ENCODE assay signal across 2 cellular contexts in the genomic region with DNA sequence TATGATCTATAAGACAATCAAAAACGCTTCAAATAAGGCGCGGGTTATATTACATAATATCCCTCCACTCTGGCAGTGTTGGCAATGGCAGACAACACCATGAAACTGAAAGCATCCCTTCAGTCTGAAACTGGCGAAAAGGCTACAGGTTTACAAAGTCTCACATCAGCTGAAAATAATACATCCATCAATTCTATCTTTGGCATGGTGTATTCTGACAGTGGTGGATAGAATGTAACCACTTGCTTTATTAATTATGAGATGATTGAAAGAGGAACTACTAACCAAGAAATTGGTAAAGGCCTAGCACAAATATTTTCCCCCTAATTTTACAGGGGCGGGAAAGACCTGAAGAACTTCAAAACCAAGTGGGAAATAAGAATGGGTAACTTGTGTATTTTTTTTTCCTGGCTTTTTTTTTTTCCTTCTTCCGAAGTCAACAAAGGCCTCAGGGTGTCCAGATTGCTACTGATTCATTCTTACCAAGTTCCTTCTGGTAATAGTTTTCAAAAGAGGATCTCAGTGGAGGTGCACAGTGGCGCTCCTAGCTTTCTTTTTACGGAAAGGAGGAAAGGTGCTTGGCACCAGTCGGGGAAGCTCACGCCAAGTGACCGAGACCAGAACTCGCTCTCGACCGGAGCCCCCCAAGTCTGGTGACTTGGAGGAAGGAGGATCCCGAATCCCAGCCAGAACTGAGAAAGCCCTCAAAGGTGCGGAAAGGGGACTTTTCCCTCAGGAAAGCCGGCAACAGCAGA.
TF ChIP-seq lines count a peak whose summit lies in the region.

No MANE protein-coding gene starts in this region.

TF ChIP-seq in GM23338, 12 proteins besides CTCF, POLR2A, EP300 and RAD21 (continues in another document):
- TF ChIP-seq ZNF331 (CRISPR knock-in tag; IDR thresholded peaks at IDR 0.05; ENCODE audit: low read depth) (no peak), JUNB (IDR thresholded peaks at IDR 0.05; ENCODE audit: unreplicated experiment) (no peak), ETS1 (IDR thresholded peaks at IDR 0.05) (no peak), NANOG (IDR thresholded peaks at IDR 0.05; ENCODE audit: borderline replicate concordance) (no peak), ZNF114 (CRISPR knock-in tag; IDR thresholded peaks at IDR 0.05) (no peak), POLR2AphosphoS5 (IDR thresholded peaks at IDR 0.05; ENCODE audit: low read depth) (no peak), EZH2phosphoT487 (IDR thresholded peaks at IDR 0.05; ENCODE audit: unreplicated experiment) (no peak)
- TF ChIP-seq, protein P1, sequence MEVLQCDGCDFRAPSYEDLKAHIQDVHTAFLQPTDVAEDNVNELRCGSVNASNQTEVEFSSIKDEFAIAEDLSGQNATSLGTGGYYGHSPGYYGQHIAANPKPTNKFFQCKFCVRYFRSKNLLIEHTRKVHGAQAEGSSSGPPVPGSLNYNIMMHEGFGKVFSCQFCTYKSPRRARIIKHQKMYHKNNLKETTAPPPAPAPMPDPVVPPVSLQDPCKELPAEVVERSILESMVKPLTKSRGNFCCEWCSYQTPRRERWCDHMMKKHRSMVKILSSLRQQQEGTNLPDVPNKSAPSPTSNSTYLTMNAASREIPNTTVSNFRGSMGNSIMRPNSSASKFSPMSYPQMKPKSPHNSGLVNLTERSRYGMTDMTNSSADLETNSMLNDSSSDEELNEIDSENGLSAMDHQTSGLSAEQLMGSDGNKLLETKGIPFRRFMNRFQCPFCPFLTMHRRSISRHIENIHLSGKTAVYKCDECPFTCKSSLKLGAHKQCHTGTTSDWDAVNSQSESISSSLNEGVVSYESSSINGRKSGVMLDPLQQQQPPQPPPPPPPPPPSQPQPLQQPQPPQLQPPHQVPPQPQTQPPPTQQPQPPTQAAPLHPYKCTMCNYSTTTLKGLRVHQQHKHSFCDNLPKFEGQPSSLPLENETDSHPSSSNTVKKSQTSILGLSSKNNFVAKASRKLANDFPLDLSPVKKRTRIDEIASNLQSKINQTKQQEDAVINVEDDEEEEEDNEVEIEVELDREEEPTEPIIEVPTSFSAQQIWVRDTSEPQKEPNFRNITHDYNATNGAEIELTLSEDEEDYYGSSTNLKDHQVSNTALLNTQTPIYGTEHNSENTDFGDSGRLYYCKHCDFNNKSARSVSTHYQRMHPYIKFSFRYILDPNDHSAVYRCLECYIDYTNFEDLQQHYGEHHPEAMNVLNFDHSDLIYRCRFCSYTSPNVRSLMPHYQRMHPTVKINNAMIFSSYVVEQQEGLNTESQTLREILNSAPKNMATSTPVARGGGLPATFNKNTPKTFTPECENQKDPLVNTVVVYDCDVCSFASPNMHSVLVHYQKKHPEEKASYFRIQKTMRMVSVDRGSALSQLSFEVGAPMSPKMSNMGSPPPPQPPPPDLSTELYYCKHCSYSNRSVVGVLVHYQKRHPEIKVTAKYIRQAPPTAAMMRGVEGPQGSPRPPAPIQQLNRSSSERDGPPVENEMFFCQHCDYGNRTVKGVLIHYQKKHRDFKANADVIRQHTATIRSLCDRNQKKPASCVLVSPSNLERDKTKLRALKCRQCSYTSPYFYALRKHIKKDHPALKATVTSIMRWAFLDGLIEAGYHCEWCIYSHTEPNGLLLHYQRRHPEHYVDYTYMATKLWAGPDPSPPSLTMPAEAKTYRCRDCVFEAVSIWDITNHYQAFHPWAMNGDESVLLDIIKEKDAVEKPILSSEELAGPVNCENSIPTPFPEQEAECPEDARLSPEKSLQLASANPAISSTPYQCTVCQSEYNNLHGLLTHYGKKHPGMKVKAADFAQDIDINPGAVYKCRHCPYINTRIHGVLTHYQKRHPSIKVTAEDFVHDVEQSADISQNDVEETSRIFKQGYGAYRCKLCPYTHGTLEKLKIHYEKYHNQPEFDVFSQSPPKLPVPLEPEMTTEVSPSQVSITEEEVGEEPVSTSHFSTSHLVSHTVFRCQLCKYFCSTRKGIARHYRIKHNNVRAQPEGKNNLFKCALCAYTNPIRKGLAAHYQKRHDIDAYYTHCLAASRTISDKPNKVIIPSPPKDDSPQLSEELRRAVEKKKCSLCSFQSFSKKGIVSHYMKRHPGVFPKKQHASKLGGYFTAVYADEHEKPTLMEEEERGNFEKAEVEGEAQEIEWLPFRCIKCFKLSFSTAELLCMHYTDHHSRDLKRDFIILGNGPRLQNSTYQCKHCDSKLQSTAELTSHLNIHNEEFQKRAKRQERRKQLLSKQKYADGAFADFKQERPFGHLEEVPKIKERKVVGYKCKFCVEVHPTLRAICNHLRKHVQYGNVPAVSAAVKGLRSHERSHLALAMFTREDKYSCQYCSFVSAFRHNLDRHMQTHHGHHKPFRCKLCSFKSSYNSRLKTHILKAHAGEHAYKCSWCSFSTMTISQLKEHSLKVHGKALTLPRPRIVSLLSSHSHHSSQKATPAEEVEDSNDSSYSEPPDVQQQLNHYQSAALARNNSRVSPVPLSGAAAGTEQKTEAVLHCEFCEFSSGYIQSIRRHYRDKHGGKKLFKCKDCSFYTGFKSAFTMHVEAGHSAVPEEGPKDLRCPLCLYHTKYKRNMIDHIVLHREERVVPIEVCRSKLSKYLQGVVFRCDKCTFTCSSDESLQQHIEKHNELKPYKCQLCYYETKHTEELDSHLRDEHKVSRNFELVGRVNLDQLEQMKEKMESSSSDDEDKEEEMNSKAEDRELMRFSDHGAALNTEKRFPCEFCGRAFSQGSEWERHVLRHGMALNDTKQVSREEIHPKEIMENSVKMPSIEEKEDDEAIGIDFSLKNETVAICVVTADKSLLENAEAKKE (CRISPR knock-in tag; IDR thresholded peaks at IDR 0.05) = no peak

TF ChIP-seq in K562, 482 proteins besides CTCF, POLR2A, EP300 and RAD21 (continues in another document):
- TF ChIP-seq TAF9B (IDR thresholded peaks at IDR 0.05; ENCODE audit: partially characterized antibody) (peak; percentile 23), NONO (IDR thresholded peaks at IDR 0.05; ENCODE audit: low read depth in 2 of 2, low read length in 1 of 2) (no peak), FOXK1 (CRISPR knock-in tag; IDR thresholded peaks at IDR 0.05; ENCODE audit: borderline replicate concordance) (0 out of 2 replicates have a peak, but pooled peaks have one; percentile 25), U2AF2 (optimal IDR thresholded peaks at IDR 0.05; ENCODE audit: low read depth, low read length) (no peak), UBTF (IDR thresholded peaks at IDR 0.05; ENCODE audit: borderline replicate concordance in 1 of 2, low read depth in 2 of 2, low read length in 2 of 2) (0 out of 4 replicates have a peak, but pooled peaks of 1 of the 2 experiments have one; percentile 4), BRF1 (IDR thresholded peaks at IDR 0.05; ENCODE audit: borderline replicate concordance, extremely low read depth, insufficient read length) (no peak), SUPT5H (IDR thresholded peaks at IDR 0.05) (no peak), PHF20 (IDR thresholded peaks at IDR 0.05; ENCODE audit: partially characterized antibody) (no peak), COPS2 (conservative IDR thresholded peaks at IDR 0.05) (no peak), IRF2 (CRISPR knock-in tag; IDR thresholded peaks at IDR 0.05) (no peak), TRIM24 (IDR thresholded peaks at IDR 0.05) (no peak), ZNF146 (CRISPR knock-in tag; IDR thresholded peaks at IDR 0.05; ENCODE audit: unreplicated experiment) (no peak), TRIM25 (IDR thresholded peaks at IDR 0.05; ENCODE audit: borderline replicate concordance) (no peak), LCOR (CRISPR knock-in tag; IDR thresholded peaks at IDR 0.05) (0 out of 2 replicates have a peak, but pooled peaks have one; percentile 3), GATA2 (CRISPR knock-in tag; IDR thresholded peaks at IDR 0.05) (no peak), MLLT1 (IDR thresholded peaks at IDR 0.05) (0 out of 4 replicates have a peak, but pooled peaks of 1 of the 2 experiments have one; percentile 5), ZNF436 (CRISPR knock-in tag; IDR thresholded peaks at IDR 0.05) (no peak), KDM2B (CRISPR knock-in tag; IDR thresholded peaks at IDR 0.05) (no peak), NCOA1 (IDR thresholded peaks at IDR 0.05; ENCODE audit: low read depth) (0 out of 2 replicates have a peak, but pooled peaks have one; percentile 5), ZZZ3 (IDR thresholded peaks at IDR 0.05) (no peak), KAT2B (IDR thresholded peaks at IDR 0.05; ENCODE audit: low read depth, low read length) (no peak)
- TF ChIP-seq, protein P2, sequence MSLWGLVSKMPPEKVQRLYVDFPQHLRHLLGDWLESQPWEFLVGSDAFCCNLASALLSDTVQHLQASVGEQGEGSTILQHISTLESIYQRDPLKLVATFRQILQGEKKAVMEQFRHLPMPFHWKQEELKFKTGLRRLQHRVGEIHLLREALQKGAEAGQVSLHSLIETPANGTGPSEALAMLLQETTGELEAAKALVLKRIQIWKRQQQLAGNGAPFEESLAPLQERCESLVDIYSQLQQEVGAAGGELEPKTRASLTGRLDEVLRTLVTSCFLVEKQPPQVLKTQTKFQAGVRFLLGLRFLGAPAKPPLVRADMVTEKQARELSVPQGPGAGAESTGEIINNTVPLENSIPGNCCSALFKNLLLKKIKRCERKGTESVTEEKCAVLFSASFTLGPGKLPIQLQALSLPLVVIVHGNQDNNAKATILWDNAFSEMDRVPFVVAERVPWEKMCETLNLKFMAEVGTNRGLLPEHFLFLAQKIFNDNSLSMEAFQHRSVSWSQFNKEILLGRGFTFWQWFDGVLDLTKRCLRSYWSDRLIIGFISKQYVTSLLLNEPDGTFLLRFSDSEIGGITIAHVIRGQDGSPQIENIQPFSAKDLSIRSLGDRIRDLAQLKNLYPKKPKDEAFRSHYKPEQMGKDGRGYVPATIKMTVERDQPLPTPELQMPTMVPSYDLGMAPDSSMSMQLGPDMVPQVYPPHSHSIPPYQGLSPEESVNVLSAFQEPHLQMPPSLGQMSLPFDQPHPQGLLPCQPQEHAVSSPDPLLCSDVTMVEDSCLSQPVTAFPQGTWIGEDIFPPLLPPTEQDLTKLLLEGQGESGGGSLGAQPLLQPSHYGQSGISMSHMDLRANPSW (CRISPR knock-in tag; IDR thresholded peaks at IDR 0.05) = no peak
- TF ChIP-seq, protein P3, sequence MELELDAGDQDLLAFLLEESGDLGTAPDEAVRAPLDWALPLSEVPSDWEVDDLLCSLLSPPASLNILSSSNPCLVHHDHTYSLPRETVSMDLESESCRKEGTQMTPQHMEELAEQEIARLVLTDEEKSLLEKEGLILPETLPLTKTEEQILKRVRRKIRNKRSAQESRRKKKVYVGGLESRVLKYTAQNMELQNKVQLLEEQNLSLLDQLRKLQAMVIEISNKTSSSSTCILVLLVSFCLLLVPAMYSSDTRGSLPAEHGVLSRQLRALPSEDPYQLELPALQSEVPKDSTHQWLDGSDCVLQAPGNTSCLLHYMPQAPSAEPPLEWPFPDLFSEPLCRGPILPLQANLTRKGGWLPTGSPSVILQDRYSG (tag; conservative IDR thresholded peaks at IDR 0.05; ENCODE audit: low read depth) = no peak
- TF ChIP-seq, protein P4, sequence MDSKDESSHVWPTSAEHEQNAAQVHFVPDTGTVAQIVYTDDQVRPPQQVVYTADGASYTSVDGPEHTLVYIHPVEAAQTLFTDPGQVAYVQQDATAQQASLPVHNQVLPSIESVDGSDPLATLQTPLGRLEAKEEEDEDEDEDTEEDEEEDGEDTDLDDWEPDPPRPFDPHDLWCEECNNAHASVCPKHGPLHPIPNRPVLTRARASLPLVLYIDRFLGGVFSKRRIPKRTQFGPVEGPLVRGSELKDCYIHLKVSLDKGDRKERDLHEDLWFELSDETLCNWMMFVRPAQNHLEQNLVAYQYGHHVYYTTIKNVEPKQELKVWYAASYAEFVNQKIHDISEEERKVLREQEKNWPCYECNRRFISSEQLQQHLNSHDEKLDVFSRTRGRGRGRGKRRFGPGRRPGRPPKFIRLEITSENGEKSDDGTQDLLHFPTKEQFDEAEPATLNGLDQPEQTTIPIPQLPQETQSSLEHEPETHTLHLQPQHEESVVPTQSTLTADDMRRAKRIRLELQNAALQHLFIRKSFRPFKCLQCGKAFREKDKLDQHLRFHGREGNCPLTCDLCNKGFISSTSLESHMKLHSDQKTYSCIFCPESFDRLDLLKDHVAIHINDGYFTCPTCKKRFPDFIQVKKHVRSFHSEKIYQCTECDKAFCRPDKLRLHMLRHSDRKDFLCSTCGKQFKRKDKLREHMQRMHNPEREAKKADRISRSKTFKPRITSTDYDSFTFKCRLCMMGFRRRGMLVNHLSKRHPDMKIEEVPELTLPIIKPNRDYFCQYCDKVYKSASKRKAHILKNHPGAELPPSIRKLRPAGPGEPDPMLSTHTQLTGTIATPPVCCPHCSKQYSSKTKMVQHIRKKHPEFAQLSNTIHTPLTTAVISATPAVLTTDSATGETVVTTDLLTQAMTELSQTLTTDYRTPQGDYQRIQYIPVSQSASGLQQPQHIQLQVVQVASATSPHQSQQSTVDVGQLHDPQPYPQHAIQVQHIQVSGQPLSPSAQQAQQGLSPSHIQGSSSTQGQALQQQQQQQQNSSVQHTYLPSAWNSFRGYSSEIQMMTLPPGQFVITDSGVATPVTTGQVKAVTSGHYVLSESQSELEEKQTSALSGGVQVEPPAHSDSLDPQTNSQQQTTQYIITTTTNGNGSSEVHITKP (IDR thresholded peaks at IDR 0.05; ENCODE audit: partially characterized antibody) = no peak
